8 cellular contexts compared by ENCODE assay signal in the genomic region with DNA sequence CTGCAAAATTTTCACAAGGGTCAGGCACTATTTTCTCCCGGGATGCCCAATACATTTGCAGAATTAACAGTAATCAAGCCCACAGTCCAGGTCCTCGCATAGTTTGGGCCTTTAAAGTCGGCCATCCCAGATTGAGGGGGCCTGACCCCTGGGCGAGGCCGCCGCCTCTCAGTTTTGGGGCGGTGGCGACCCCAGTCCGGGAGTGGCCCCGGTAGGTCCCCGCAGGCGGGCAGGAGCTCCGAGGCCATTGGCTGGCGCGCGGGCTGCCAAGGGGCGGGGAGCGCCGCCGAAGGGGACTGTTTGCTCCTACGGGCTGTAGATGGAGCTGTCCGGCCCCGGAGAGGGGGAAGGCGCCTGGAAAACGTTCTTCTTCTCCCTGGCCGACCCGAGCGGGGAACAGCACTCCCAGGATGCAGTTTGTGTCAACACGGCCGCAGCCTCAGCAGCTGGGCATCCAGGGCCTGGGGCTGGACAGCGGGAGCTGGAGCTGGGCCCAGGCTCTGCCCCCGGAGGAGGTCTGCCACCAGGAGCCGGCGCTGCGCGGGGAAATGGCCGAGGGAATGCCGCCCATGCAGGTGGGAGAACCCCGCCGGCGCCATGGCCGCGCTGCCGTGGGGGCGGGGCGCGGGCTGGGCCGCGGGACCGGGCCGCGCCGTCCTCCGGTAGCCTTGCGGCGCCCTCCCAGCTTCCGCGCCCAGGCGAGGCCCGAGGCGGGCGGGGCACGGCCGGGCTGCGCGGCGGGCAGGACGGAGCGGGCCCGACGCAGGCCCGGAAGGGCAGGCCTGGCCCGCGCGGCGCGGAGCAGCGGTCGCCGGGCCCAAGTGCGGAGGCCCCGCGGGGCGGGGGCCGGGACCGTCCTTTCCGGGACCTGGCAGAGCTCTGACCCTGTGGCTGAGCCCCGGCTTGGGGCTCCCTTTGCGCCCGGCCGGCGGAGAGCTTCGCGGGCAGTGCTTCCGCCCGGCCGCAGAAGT. TPM values are rescaled to one million over a fixed set of nuclear protein-coding genes. Genes with fewer than 3 reads are reported as not detected.
DNase-seq lines count a peak whose midpoint lies in the region; ATAC-seq and TF ChIP-seq lines count a peak whose summit lies in the region.

A gene (plus strand): TSS at position 367 of the 971 bp plus-strand sequence. CDS start 44 bp downstream, at position 411.

- in situ Hi-C loops in mammary epithelial cell (cut with MboI; ENCODE audit: low sequenced_read_pairs in 2 of 2): no loop called here

- peak within 1 kb of the TSS; percentile 69 for H3K9ac ChIP-seq in mammary epithelial cell (ENCODE audit: insufficient read depth, low read length)

- H3K4me3 ChIP-seq in ACC112 (ENCODE audit: low read depth, low read length): peak within 1 kb of the TSS; percentile 94
- H3K4me3 ChIP-seq in WERI-Rb-1 (ENCODE audit: low read depth, low read length): peak within 1 kb of the TSS; percentile 79
- H3K4me3 ChIP-seq in mammary epithelial cell (replicated peaks in 1 of 3; ENCODE audit: insufficient read depth in 1 of 3, low read depth in 2 of 3, low read length in 3 of 3): peak within 1 kb of the TSS; percentile 80 to 89 (median 83)

- H3K27ac ChIP-seq in ACC112 (ENCODE audit: low read depth, low read length) (peak within 1 kb of the TSS; percentile 69), WERI-Rb-1 (peak within 1 kb of the TSS; percentile 92), mammary epithelial cell (ENCODE audit: insufficient read depth, low read depth, low read length) (peak within 1 kb of the TSS; percentile 78)

- TF ChIP-seq POLR2A in GM18526 (IDR thresholded peaks at IDR 0.05; ENCODE audit: extremely low read depth, insufficient read length): peak; percentile 43

- intact Hi-C loops in mammary epithelial cell (cut with micrococcal nuclease): loop anchor here (1.0 to 2.0 kb wide), 6 partner anchors 23 to 301 kb away; a partner anchor contains a TSS

- BruUV-seq in mammary epithelial cell (replicated peaks; lab: Mats Ljungman, UMichigan): no TSS peak

- H3K79me2 ChIP-seq in ACC112 (ENCODE audit: control insufficient read depth, insufficient read depth, low read length, unreplicated experiment): peaks cover 47% of the 10 kb centered on the region
- peaks cover 49% of the 10 kb centered on the region for H3K79me2 ChIP-seq in mammary epithelial cell (ENCODE audit: insufficient read depth, low read length)

- TF ChIP-seq CTCF in WERI-Rb-1 (IDR thresholded peaks at IDR 0.05; ENCODE audit: low read depth, low read length) (peak; percentile 76), mammary epithelial cell (conservative IDR thresholded peaks at IDR 0.05 in 1 of 2, IDR thresholded peaks at IDR 0.05 in 1 of 2; ENCODE audit: extremely low read depth in 1 of 2, insufficient read depth in 1 of 2, low read depth in 1 of 2, low read length in 2 of 2) (peak; percentile 37 to 78)

- WGBS in mammary epithelial cell (ENCODE audit: low coverage, missing lambda C conversion rate): 2% methylated on average over 17 of the region's 97 CpGs

- DNase-seq in NCI-H2107 treated with DMSO at 0.1 percent for 48 hours (lab: John Stamatoyannopoulos, UW; ENCODE audit: unreplicated experiment): peak; percentile 66
- peak; percentile 93 for DNase-seq in WERI-Rb-1
- DNase-seq in mammary epithelial cell: peak; percentile 87
- DNase-seq in iPS-NIHi7 (ENCODE audit: extremely low spot score): peak; percentile 98
- peak; percentile 83 for DNase-seq in smooth muscle cell of the brain vasculature (ENCODE audit: low read depth, low spot score)

- peaks cover 22% of the 10 kb centered on the region for H3K4me1 ChIP-seq in ACC112 (ENCODE audit: control insufficient read depth, insufficient read depth, low read length, unreplicated experiment)
- H3K4me1 ChIP-seq in mammary epithelial cell (ENCODE audit: insufficient read depth, low read length): peaks cover 16% of the 10 kb centered on the region

- H2AFZ ChIP-seq in ACC112 (ENCODE audit: low read length, unreplicated experiment) (peak within 1 kb of the TSS; percentile 92), mammary epithelial cell (ENCODE audit: low read depth, low read length) (peak within 1 kb of the TSS; percentile 84)

- dilution Hi-C loops in mammary epithelial cell (cut with HindIII; ENCODE audit: low sequenced_read_pairs): no loop called here

- H3K36me3 ChIP-seq in ACC112 (ENCODE audit: insufficient read depth, low read length) (peaks cover 17% of the 10 kb centered on the region), WERI-Rb-1 (peaks cover 31% of the 10 kb centered on the region), mammary epithelial cell (ENCODE audit: insufficient read depth, low read length) (peaks cover 15% of the 10 kb centered on the region)

- CTCF ChIA-PET in mammary epithelial cell (lab: Charles Lee; ENCODE audit: low non-redundant PET): interaction anchor here (0.6 to 1.2 kb wide), 3 partner anchors 10 to 90 kb away, joined by 4 to 11 read pairs (median 5); no protein-coding TSS in a partner anchor

- H4K20me1 ChIP-seq in mammary epithelial cell (ENCODE audit: insufficient read depth, low read length): no peaks in the 10 kb centered on the region

- H3K9me3 ChIP-seq in WERI-Rb-1 (ENCODE audit: severe bottlenecking): no peaks in the 10 kb centered on the region
- no peaks in the 10 kb centered on the region for H3K9me3 ChIP-seq in mammary epithelial cell (replicated peaks; ENCODE audit: insufficient read depth, low read length)

- H3K4me2 ChIP-seq in mammary epithelial cell (ENCODE audit: insufficient read depth, low read depth, low read length): peak within 1 kb of the TSS; percentile 81

- ATAC-seq in HG03066 (IDR thresholded peaks at IDR 0.05; ENCODE audit: low read depth, unreplicated experiment): peak; percentile 82

- H3K27me3 ChIP-seq in ACC112 (ENCODE audit: insufficient read depth, low read length): no peaks in the 10 kb centered on the region
- no peaks in the 10 kb centered on the region for H3K27me3 ChIP-seq in WERI-Rb-1 (ENCODE audit: insufficient read depth, low read depth, severe bottlenecking)
- no peaks in the 10 kb centered on the region for H3K27me3 ChIP-seq in mammary epithelial cell (ENCODE audit: insufficient read depth, low read length)

RNA-seq across cellular contexts. Expression of the gene that starts here (rescaled TPM):
- 10 to 100 TPM; 38.0 to 44.9 TPM for total RNA-seq in mammary epithelial cell
- polyA plus RNA-seq in mammary epithelial cell: 13.9 TPM
- polyA minus RNA-seq in mammary epithelial cell: 23.8 TPM

Comparison
In these comparisons a context has a peak if more than half of its experiments do, and no peak if none do; other contexts are left out.
1. Peak in every context shown above with its lines: DNase-seq, ATAC-seq, H3K4me3 ChIP-seq and H3K27ac ChIP-seq.